In genomic region chr6:168209420-168209819, GRCh38 we compare ENCODE assay signal across 18 cellular contexts.
"Had no signal": no experiment of that assay in that cellular context is flagged by ENCODE, and none has a peak within 500 bp of the region (broad histone marks: within the 10 kb centered on the region; RNA-seq: fewer than 3 reads in every experiment).

No MANE protein-coding gene starts in this region.

- H3K27me3 ChIP-seq: upper lobe of left lung had no signal

- FAIRE-seq: colon, endometrium had no signal

- H3K27ac Mint-ChIP-seq: activated B cell treated with CpG ODN at 0.5 μM for 24 hours; activated CD8-positive, alpha-beta T cell treated with anti-CD3 and anti-CD28 coated beads for 36 hours; activated naive CD4-positive, alpha-beta T cell treated with anti-CD3 and anti-CD28 coated beads, Interleukin-2, amount 50 U/mL, for 72 hours; stimulated activated naive CD8-positive, alpha-beta T cell treated with anti-CD3 and anti-CD28 coated beads, Interleukin-15, amount 100 ng/mL, for 72 hours had no signal

- H3K27ac ChIP-seq: prostate gland, upper lobe of left lung had no signal

- H3K4me3 Mint-ChIP-seq: activated B cell treated with CpG ODN at 0.5 μM for 24 hours; activated CD8-positive, alpha-beta T cell treated with anti-CD3 and anti-CD28 coated beads for 36 hours; stimulated activated naive CD8-positive, alpha-beta T cell treated with anti-CD3 and anti-CD28 coated beads, Interleukin-15, amount 100 ng/mL, for 72 hours had no signal

- DNase-seq: activated B cell treated with CpG ODN at 0.5 μM for 24 hours; activated CD4-positive, alpha-beta T cell treated with anti-CD3 and anti-CD28 coated beads for 48 hours; activated CD8-positive, alpha-beta memory T cell treated with anti-CD3 and anti-CD28 coated beads, Interleukin-2, amount 50 U/mL, for 4 hours; activated CD8-positive, alpha-beta T cell treated with anti-CD3 and anti-CD28 coated beads for 36 hours; activated gamma-delta T cell; activated T-cell treated with anti-CD3 and anti-CD28 coated beads, Interleukin-2, amount 50 U/mL, for 48 hours; caudate nucleus; midbrain; occipital lobe; right cardiac atrium; stimulated activated naive CD8-positive, alpha-beta T cell treated with anti-CD3 and anti-CD28 coated beads, Interleukin-15, amount 100 ng/mL, for 72 hours; upper lobe of left lung had no signal

- H3K36me3 Mint-ChIP-seq: activated naive CD4-positive, alpha-beta T cell treated with anti-CD3 and anti-CD28 coated beads, Interleukin-2, amount 50 U/mL, for 72 hours had no signal

- H3K9me3 Mint-ChIP-seq: activated B cell treated with CpG ODN at 0.5 μM for 24 hours; activated CD8-positive, alpha-beta T cell treated with anti-CD3 and anti-CD28 coated beads for 36 hours; activated naive CD4-positive, alpha-beta T cell treated with anti-CD3 and anti-CD28 coated beads, Interleukin-2, amount 50 U/mL, for 72 hours; stimulated activated naive CD8-positive, alpha-beta T cell treated with anti-CD3 and anti-CD28 coated beads, Interleukin-15, amount 100 ng/mL, for 72 hours had no signal

- H3K27me3 Mint-ChIP-seq: activated B cell treated with CpG ODN at 0.5 μM for 24 hours; activated CD8-positive, alpha-beta T cell treated with anti-CD3 and anti-CD28 coated beads for 36 hours; stimulated activated naive CD8-positive, alpha-beta T cell treated with anti-CD3 and anti-CD28 coated beads, Interleukin-15, amount 100 ng/mL, for 72 hours had no signal

- H3K36me3 ChIP-seq: prostate gland, upper lobe of left lung had no signal

- ATAC-seq: activated CD8-positive, alpha-beta T cell treated with anti-CD3 and anti-CD28 coated beads for 36 hours; activated naive CD4-positive, alpha-beta T cell treated with anti-CD3 and anti-CD28 coated beads, Interleukin-2, amount 50 U/mL, for 72 hours; right cardiac atrium; stimulated activated naive CD8-positive, alpha-beta T cell treated with anti-CD3 and anti-CD28 coated beads, Interleukin-15, amount 100 ng/mL, for 72 hours had no signal

- H3K4me3 ChIP-seq: lung, prostate gland, smooth muscle cell, upper lobe of left lung had no signal

- H3K4me1 ChIP-seq: prostate gland, upper lobe of left lung had no signal

- H3K9me3 ChIP-seq: prostate gland, upper lobe of left lung had no signal

- H3K4me2 ChIP-seq: smooth muscle cell had no signal

- H3K4me1 Mint-ChIP-seq: activated B cell treated with CpG ODN at 0.5 μM for 24 hours; stimulated activated naive CD8-positive, alpha-beta T cell treated with anti-CD3 and anti-CD28 coated beads, Interleukin-15, amount 100 ng/mL, for 72 hours had no signal
